Comparison of ENCODE assay signal across 16 cellular contexts in genomic region chr10:72016608-72017310, GRCh38. TPM values are rescaled to one million over a fixed set of nuclear protein-coding genes. Genes with fewer than 3 reads are reported as not detected.
DNase-seq lines count a peak whose midpoint lies in the region; ATAC-seq and TF ChIP-seq lines count a peak whose summit lies in the region.
"Had no signal": no experiment of that assay in that cellular context is flagged by ENCODE, and none has a peak within 500 bp of the region (broad histone marks: within the 10 kb centered on the region; RNA-seq: fewer than 3 reads in every experiment).

No MANE protein-coding gene starts in this region.

- H3K9ac ChIP-seq in endodermal cell (ENCODE audit: extremely low read depth, low read length, poor library complexity, severe bottlenecking): no peak overlapping the region

- H3K36me3 ChIP-seq in endodermal cell (ENCODE audit: control insufficient read depth, insufficient read depth, low read length) (no peaks in the 10 kb centered on the region), aorta (ENCODE audit: control insufficient read depth in 1 of 2, insufficient read depth in 2 of 2, low read length in 1 of 2) (no peaks in the 10 kb centered on the region)
- H3K36me3 ChIP-seq: prostate gland had no signal

- H3K9me3 Mint-ChIP-seq in activated naive CD4-positive, alpha-beta T cell treated with anti-CD3 and anti-CD28 coated beads, Interleukin-2, amount 50 U/mL, for 24 hours: no peaks in the 10 kb centered on the region
- no peaks in the 10 kb centered on the region for H3K9me3 Mint-ChIP-seq in endodermal cell
- no peaks in the 10 kb centered on the region for H3K9me3 Mint-ChIP-seq in nephron
- H3K9me3 Mint-ChIP-seq: stimulated activated effector memory CD8-positive, alpha-beta T cell treated with anti-CD3 and anti-CD28 coated beads, Interleukin-12 subunit alpha, Interleukin-12 subunit beta, amount 100 ng/mL, for 72 hours had no signal

- H3K9me3 ChIP-seq in endodermal cell (ENCODE audit: control insufficient read depth, low read length) (no peaks in the 10 kb centered on the region), aorta (ENCODE audit: control insufficient read depth, low read length) (no peaks in the 10 kb centered on the region)
- H3K9me3 ChIP-seq: prostate gland had no signal

- H3K27ac Mint-ChIP-seq in activated naive CD4-positive, alpha-beta T cell treated with anti-CD3 and anti-CD28 coated beads, Interleukin-2, amount 50 U/mL, for 24 hours: peak overlapping the region; percentile 61
- H3K27ac Mint-ChIP-seq in endodermal cell: peak overlapping the region; percentile 44
- H3K27ac Mint-ChIP-seq in nephron: peak overlapping the region in 2 of 3 experiments; percentile 35 to 59
- H3K27ac Mint-ChIP-seq: stimulated activated effector memory CD8-positive, alpha-beta T cell treated with anti-CD3 and anti-CD28 coated beads, Interleukin-12 subunit alpha, Interleukin-12 subunit beta, amount 100 ng/mL, for 72 hours had no signal

- no peak overlapping the region for H3K4me3 ChIP-seq in endodermal cell (ENCODE audit: low read length)
- H3K4me3 ChIP-seq in aorta (ENCODE audit: low read length in 2 of 2): no peak overlapping the region
- H3K4me3 ChIP-seq: K562, prostate gland had no signal

- H3K27me3 ChIP-seq in endodermal cell (ENCODE audit: control insufficient read depth, insufficient read depth, low read length, poor library complexity, severe bottlenecking): no peaks in the 10 kb centered on the region
- H3K27me3 ChIP-seq in aorta (ENCODE audit: control insufficient read depth in 1 of 2, insufficient read depth in 2 of 2, low read length in 1 of 2): no peaks in the 10 kb centered on the region

- no peaks in the 10 kb centered on the region for H3K36me3 Mint-ChIP-seq in activated naive CD4-positive, alpha-beta T cell treated with anti-CD3 and anti-CD28 coated beads, Interleukin-2, amount 50 U/mL, for 24 hours
- H3K36me3 Mint-ChIP-seq in endodermal cell (ENCODE audit: low read depth) (no peaks in the 10 kb centered on the region), nephron (ENCODE audit: low read depth) (peaks cover 3% of the 10 kb centered on the region)

- ATAC-seq in aorta (ENCODE audit: low FRiP score): peak; percentile 78
- no peak for ATAC-seq in HG03342 (IDR thresholded peaks at IDR 0.05; ENCODE audit: unreplicated experiment)
- ATAC-seq: activated CD4-positive, CD25-positive, alpha-beta regulatory T cell treated with anti-CD3 and anti-CD28 coated beads, Interleukin-2, amount 50 U/mL, for 24 hours; K562; stimulated activated effector memory CD8-positive, alpha-beta T cell treated with anti-CD3 and anti-CD28 coated beads, Interleukin-12 subunit alpha, Interleukin-12 subunit beta, amount 100 ng/mL, for 72 hours had no signal

- WGBS in endodermal cell (ENCODE audit: insufficient coverage in 1 of 2, insufficient read length in 1 of 2), 2 experiments: 86 to 94% methylated on average over 11 to 14 of the region's 14 CpGs
- WGBS in aorta, 2 donors: 43 to 45% methylated on average over 13 to 14 of the region's 14 CpGs

- no peak overlapping the region for H3K27ac ChIP-seq in endodermal cell (ENCODE audit: low read depth, low read length)
- H3K27ac ChIP-seq in aorta (ENCODE audit: low read depth in 1 of 2, low read length in 2 of 2): peak overlapping the region in 1 of 2 donors; percentile 72
- H3K27ac ChIP-seq: prostate gland had no signal

- intact Hi-C loops in aorta (cut with DNase I): no loop called here

- peaks cover 10% of the 10 kb centered on the region for H3K4me1 ChIP-seq in endodermal cell (ENCODE audit: control insufficient read depth, insufficient read depth, low read length)
- peaks cover 0 to 5% of the 10 kb centered on the region in 2 donors for H3K4me1 ChIP-seq in aorta (ENCODE audit: control insufficient read depth in 1 of 2, insufficient read depth in 2 of 2, low read length in 2 of 2)
- H3K4me1 ChIP-seq: prostate gland had no signal

- no peaks in the 10 kb centered on the region for H3K4me1 Mint-ChIP-seq in activated naive CD4-positive, alpha-beta T cell treated with anti-CD3 and anti-CD28 coated beads, Interleukin-2, amount 50 U/mL, for 24 hours
- peaks cover 17% of the 10 kb centered on the region for H3K4me1 Mint-ChIP-seq in endodermal cell
- peaks cover 70% of the 10 kb centered on the region for H3K4me1 Mint-ChIP-seq in nephron

- H3K27me3 Mint-ChIP-seq in activated naive CD4-positive, alpha-beta T cell treated with anti-CD3 and anti-CD28 coated beads, Interleukin-2, amount 50 U/mL, for 24 hours: no peaks in the 10 kb centered on the region
- peaks cover 2% of the 10 kb centered on the region for H3K27me3 Mint-ChIP-seq in endodermal cell (ENCODE audit: insufficient read depth)
- H3K27me3 Mint-ChIP-seq in nephron (ENCODE audit: low read depth): peaks cover 7% of the 10 kb centered on the region

- H3K4me3 Mint-ChIP-seq in activated naive CD4-positive, alpha-beta T cell treated with anti-CD3 and anti-CD28 coated beads, Interleukin-2, amount 50 U/mL, for 24 hours: no peak overlapping the region
- H3K4me3 Mint-ChIP-seq in endodermal cell (no peak overlapping the region), nephron (no peak overlapping the region)
- H3K4me3 Mint-ChIP-seq: stimulated activated effector memory CD8-positive, alpha-beta T cell treated with anti-CD3 and anti-CD28 coated beads, Interleukin-12 subunit alpha, Interleukin-12 subunit beta, amount 100 ng/mL, for 72 hours had no signal

- no peak for TF ChIP-seq CTCF in endodermal cell (conservative IDR thresholded peaks at IDR 0.05)
- no peak for TF ChIP-seq CTCF in nephron (IDR thresholded peaks at IDR 0.05; ENCODE audit: unreplicated experiment in 3 of 3)

- DNase-seq in activated naive CD4-positive, alpha-beta T cell treated with Interleukin-2 at 50 U/mL for 16 hours: no peak
- no peak for DNase-seq in endodermal cell
- DNase-seq in aorta: peak in 1 of 2 donors; percentile 71
- DNase-seq in iPS-NIHi11 (ENCODE audit: low spot score): no peak
- DNase-seq in activated CD4-positive, alpha-beta T cell treated with anti-CD3 and anti-CD28 coated beads for 1 hour: no peak
- DNase-seq: NCI-H1417 treated with DMSO at 0.1 percent for 48 hours; NCI-H510A treated with DMSO at 0.1 percent for 48 hours; stimulated activated CD4-positive, alpha-beta T cell treated with anti-CD3 and anti-CD28 coated beads, Interleukin-4, amount 100 ng/mL, for 4 hours; T-helper 2 cell had no signal

RNA-seq across cellular contexts. Expression of gene CHST3, which starts 52.6 kb away (rescaled TPM):
- total RNA-seq in endodermal cell: 10 to 100 TPM; 12.9 to 40.8 TPM
- 12.8 TPM for polyA plus RNA-seq in endodermal cell (2013, experiment 1 of 2)
- 11.8 TPM for polyA plus RNA-seq in endodermal cell (2013, experiment 2 of 2)
- 10 to 100 TPM; 30.5 to 47.9 TPM for total RNA-seq in aorta
- 1 to 10 TPM; 4.1 to 8.6 TPM for polyA plus RNA-seq in aorta
